1 cellular context compared by ENCODE assay signal in the genomic region with DNA sequence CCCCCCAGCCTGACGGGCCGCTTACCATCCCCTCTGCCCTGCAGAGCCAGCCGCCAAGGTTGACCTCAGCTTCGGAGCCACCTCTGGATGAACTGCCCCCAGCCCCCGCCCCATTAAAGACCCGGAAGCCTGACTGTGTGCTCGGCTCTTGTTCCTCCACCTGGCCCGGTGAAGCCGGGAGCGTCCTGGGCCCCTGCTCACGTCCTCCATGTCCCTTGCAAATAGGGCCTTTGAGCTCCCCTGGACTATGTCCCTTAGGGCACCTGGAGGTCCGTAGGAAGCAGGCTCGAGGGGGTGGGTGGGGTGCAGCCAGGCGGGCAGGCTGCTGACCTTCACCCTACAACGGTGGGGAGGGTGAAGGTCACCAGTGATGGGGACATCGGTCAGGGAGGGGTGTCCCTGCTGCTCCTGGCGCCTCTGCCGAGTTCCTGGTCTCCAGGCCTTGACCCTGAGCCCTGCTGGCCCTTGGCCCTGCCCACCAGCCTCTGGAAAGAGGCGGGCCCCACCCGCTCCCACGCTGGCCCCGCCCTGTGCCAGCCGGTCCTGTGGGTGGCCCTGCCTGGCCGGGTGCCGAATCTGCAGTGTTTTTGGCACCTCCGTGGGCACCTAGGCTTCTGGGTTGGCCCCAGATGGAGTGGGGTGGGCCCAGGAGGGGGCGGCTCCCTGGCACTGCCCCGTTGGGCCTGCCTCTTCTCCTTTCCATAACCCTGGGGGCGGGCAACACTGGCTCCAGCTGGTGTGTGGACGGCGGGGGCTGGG.
TF ChIP-seq lines count a peak whose summit lies in the region.

No MANE protein-coding gene starts in this region.

TF ChIP-seq in HepG2, 621 proteins besides CTCF, POLR2A, EP300 and RAD21 (continued from another document and continues in another):
- TF ChIP-seq, protein P1, sequence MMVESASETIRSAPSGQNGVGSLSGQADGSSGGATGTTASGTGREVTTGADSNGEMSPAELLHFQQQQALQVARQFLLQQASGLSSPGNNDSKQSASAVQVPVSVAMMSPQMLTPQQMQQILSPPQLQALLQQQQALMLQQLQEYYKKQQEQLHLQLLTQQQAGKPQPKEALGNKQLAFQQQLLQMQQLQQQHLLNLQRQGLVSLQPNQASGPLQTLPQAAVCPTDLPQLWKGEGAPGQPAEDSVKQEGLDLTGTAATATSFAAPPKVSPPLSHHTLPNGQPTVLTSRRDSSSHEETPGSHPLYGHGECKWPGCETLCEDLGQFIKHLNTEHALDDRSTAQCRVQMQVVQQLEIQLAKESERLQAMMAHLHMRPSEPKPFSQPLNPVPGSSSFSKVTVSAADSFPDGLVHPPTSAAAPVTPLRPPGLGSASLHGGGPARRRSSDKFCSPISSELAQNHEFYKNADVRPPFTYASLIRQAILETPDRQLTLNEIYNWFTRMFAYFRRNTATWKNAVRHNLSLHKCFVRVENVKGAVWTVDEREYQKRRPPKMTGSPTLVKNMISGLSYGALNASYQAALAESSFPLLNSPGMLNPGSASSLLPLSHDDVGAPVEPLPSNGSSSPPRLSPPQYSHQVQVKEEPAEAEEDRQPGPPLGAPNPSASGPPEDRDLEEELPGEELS (CRISPR knock-in tag; IDR thresholded peaks at IDR 0.05), result peak; percentile 82
- peak; percentile 3; the same call in 1 of the 2 replicates for TF ChIP-seq KDM5A (IDR thresholded peaks at IDR 0.05; ENCODE audit: borderline replicate concordance, low read length)
- TF ChIP-seq SP1 (IDR thresholded peaks at IDR 0.05), result no peak
- TF ChIP-seq SP1 (CRISPR knock-in tag; IDR thresholded peaks at IDR 0.05), result peak; percentile 79
- TF ChIP-seq GATAD1 (CRISPR knock-in tag; IDR thresholded peaks at IDR 0.05), result peak; percentile 48; the same call in 1 of the 2 replicates
- TF ChIP-seq ZBTB42 (CRISPR knock-in tag; IDR thresholded peaks at IDR 0.05), result peak; percentile 61
- TF ChIP-seq, protein P2, sequence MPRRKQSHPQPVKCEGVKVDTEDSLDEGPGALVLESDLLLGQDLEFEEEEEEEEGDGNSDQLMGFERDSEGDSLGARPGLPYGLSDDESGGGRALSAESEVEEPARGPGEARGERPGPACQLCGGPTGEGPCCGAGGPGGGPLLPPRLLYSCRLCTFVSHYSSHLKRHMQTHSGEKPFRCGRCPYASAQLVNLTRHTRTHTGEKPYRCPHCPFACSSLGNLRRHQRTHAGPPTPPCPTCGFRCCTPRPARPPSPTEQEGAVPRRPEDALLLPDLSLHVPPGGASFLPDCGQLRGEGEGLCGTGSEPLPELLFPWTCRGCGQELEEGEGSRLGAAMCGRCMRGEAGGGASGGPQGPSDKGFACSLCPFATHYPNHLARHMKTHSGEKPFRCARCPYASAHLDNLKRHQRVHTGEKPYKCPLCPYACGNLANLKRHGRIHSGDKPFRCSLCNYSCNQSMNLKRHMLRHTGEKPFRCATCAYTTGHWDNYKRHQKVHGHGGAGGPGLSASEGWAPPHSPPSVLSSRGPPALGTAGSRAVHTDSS (CRISPR knock-in tag; conservative IDR thresholded peaks at IDR 0.05), result 0 out of 2 replicates have a peak, but pooled peaks have one; percentile 82
- no peak; the same call in 1 of the 2 replicates for TF ChIP-seq RFX3 (CRISPR knock-in tag; IDR thresholded peaks at IDR 0.05)
- TF ChIP-seq, protein P3, sequence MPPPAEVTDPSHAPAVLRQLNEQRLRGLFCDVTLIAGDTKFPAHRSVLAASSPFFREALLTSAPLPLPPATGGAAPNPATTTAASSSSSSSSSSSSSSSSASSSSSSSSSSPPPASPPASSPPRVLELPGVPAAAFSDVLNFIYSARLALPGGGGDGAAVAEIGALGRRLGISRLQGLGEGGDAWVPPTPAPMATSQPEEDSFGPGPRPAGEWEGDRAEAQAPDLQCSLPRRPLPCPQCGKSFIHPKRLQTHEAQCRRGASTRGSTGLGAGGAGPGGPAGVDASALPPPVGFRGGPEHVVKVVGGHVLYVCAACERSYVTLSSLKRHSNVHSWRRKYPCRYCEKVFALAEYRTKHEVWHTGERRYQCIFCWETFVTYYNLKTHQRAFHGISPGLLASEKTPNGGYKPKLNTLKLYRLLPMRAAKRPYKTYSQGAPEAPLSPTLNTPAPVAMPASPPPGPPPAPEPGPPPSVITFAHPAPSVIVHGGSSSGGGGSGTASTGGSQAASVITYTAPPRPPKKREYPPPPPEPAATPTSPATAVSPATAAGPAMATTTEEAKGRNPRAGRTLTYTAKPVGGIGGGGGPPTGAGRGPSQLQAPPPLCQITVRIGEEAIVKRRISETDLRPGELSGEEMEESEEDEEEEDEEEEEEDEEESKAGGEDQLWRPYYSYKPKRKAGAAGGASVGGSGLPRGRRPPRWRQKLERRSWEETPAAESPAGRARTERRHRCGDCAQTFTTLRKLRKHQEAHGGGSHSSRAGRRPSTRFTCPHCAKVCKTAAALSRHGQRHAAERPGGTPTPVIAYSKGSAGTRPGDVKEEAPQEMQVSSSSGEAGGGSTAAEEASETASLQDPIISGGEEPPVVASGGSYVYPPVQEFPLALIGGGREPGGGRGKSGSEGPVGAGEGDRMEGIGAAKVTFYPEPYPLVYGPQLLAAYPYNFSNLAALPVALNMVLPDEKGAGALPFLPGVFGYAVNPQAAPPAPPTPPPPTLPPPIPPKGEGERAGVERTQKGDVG (CRISPR knock-in tag; IDR thresholded peaks at IDR 0.05; ENCODE audit: borderline replicate concordance), result no peak
- TF ChIP-seq ETV5 (CRISPR knock-in tag; IDR thresholded peaks at IDR 0.05; ENCODE audit: borderline replicate concordance), result peak; percentile 79; the same call in 1 of the 2 replicates
- TF ChIP-seq SIX4 (CRISPR knock-in tag; IDR thresholded peaks at IDR 0.05), result peak; percentile 66; the same call in 1 of the 2 replicates
- no peak for TF ChIP-seq TMF1 (CRISPR knock-in tag; IDR thresholded peaks at IDR 0.05; ENCODE audit: low read depth)
- TF ChIP-seq ZBTB39 (CRISPR knock-in tag; IDR thresholded peaks at IDR 0.05), result peak; percentile 51; the same call in 1 of the 2 replicates
- peak; percentile 85 for TF ChIP-seq ZSCAN25 (CRISPR knock-in tag; IDR thresholded peaks at IDR 0.05)
- 0 out of 2 replicates have a peak, but pooled peaks have one; percentile 39 for TF ChIP-seq ATF3 (CRISPR knock-in tag; IDR thresholded peaks at IDR 0.05)
- TF ChIP-seq ZNF777 (CRISPR knock-in tag; IDR thresholded peaks at IDR 0.05), result no peak; the same call in 1 of the 2 replicates
- no peak for TF ChIP-seq CCAR2 (optimal IDR thresholded peaks at IDR 0.05; ENCODE audit: low read depth, low read length)
- peak; percentile 51; the same call in 1 of the 2 replicates for TF ChIP-seq ZNF652 (CRISPR knock-in tag; IDR thresholded peaks at IDR 0.05; ENCODE audit: borderline replicate concordance, low read depth)
- peak; percentile 93 for TF ChIP-seq AKAP8 (CRISPR knock-in tag; IDR thresholded peaks at IDR 0.05)
- TF ChIP-seq PLSCR1 (CRISPR knock-in tag; IDR thresholded peaks at IDR 0.05; ENCODE audit: borderline replicate concordance), result no peak
- TF ChIP-seq BRCA1 (CRISPR knock-in tag; IDR thresholded peaks at IDR 0.05), result no peak
- TF ChIP-seq, protein P4, sequence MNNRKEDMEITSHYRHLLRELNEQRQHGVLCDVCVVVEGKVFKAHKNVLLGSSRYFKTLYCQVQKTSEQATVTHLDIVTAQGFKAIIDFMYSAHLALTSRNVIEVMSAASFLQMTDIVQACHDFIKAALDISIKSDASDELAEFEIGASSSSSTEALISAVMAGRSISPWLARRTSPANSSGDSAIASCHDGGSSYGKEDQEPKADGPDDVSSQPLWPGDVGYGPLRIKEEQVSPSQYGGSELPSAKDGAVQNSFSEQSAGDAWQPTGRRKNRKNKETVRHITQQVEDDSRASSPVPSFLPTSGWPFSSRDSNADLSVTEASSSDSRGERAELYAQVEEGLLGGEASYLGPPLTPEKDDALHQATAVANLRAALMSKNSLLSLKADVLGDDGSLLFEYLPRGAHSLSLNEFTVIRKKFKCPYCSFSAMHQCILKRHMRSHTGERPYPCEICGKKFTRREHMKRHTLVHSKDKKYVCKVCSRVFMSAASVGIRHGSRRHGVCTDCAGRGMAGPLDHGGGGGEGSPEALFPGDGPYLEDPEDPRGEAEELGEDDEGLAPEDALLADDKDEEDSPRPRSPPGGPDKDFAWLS (CRISPR knock-in tag; IDR thresholded peaks at IDR 0.05; ENCODE audit: borderline replicate concordance), result 0 out of 2 replicates have a peak, but pooled peaks have one; percentile 19
- no peak for TF ChIP-seq PRMT3 (CRISPR knock-in tag; IDR thresholded peaks at IDR 0.05; ENCODE audit: borderline replicate concordance, low read depth)
- TF ChIP-seq MAFK (conservative IDR thresholded peaks at IDR 0.05 in 1 of 2, IDR thresholded peaks at IDR 0.05 in 1 of 2; ENCODE audit: low read length in 2 of 2), result no peak
- TF ChIP-seq, protein P5, sequence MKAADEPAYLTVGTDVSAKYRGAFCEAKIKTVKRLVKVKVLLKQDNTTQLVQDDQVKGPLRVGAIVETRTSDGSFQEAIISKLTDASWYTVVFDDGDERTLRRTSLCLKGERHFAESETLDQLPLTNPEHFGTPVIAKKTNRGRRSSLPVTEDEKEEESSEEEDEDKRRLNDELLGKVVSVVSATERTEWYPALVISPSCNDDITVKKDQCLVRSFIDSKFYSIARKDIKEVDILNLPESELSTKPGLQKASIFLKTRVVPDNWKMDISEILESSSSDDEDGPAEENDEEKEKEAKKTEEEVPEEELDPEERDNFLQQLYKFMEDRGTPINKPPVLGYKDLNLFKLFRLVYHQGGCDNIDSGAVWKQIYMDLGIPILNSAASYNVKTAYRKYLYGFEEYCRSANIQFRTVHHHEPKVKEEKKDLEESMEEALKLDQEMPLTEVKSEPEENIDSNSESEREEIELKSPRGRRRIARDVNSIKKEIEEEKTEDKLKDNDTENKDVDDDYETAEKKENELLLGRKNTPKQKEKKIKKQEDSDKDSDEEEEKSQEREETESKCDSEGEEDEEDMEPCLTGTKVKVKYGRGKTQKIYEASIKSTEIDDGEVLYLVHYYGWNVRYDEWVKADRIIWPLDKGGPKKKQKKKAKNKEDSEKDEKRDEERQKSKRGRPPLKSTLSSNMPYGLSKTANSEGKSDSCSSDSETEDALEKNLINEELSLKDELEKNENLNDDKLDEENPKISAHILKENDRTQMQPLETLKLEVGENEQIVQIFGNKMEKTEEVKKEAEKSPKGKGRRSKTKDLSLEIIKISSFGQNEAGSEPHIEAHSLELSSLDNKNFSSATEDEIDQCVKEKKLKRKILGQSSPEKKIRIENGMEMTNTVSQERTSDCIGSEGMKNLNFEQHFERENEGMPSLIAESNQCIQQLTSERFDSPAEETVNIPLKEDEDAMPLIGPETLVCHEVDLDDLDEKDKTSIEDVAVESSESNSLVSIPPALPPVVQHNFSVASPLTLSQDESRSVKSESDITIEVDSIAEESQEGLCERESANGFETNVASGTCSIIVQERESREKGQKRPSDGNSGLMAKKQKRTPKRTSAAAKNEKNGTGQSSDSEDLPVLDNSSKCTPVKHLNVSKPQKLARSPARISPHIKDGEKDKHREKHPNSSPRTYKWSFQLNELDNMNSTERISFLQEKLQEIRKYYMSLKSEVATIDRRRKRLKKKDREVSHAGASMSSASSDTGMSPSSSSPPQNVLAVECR (CRISPR knock-in tag; IDR thresholded peaks at IDR 0.05; ENCODE audit: borderline replicate concordance), result peak; percentile 90
- no peak for TF ChIP-seq SRF (IDR thresholded peaks at IDR 0.05; ENCODE audit: low read depth, low read length)
- TF ChIP-seq ARNTL (CRISPR knock-in tag; IDR thresholded peaks at IDR 0.05), result peak; percentile 93
